7 cellular contexts compared by ENCODE assay signal in the genomic region with DNA sequence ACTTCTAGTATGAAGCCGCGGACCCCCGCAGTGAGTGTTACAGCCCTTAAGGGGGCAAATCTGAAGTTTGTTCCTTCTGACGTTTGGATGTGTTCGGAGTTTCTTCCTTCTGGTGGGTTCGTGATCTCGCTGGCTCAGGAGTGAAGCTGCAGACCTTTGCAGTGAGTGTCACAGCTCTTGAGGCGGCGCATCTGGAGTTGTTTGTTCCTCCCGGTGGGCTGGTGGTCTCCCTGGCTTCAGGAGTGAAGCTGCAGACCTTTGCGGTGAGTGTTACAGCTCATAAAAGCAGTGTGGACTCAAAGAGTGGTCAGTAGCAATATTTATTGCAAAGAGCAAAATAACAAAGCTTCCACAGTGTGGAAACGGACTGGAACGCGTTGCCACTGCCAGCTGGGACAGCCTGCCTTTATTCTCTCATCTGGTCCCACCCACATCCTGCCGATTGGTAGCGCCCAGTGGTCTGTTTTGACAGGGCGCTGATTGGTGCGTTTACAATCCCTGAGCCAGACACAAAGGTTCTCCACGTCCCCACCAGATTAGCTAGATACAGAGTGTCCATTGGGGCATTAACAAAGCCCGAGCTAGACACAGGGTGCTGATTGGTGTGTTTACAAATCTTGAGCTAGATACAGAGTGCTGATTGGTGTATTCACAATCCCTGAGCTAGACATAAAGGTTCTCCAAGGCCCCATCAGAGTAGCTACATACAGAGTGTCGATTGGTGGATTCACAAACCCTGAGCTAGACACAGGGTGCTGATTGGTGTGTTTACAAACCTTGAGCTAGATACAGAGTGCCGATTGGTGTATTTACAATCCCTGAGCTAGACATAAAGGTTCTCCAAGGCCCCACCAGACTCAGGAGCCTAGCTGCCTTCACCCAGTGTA. TPM values are rescaled to one million over a fixed set of nuclear protein-coding genes. Genes with fewer than 3 reads are reported as not detected.
A peak's percentile ranks its signal among the peaks of the same experiment; 100 is the strongest.
DNase-seq lines count a peak whose midpoint lies in the region; ATAC-seq, FAIRE-seq and TF ChIP-seq lines count a peak whose summit lies in the region.
"Not testable (repeated sequence)": the region's sequence is repeated elsewhere in the genome, so short reads cannot be mapped to it uniquely, and the experiment has no call there.

No MANE protein-coding gene starts in this region.

- not testable (repeated sequence) for H3K4me2 ChIP-seq in K562 (ENCODE audit: insufficient read depth, low read length)

- not testable (repeated sequence) for H3K36me3 ChIP-seq in Caco-2 (ENCODE audit: control insufficient read depth, insufficient read depth, low read length); K562 (ENCODE audit: control insufficient read depth, insufficient read depth, low read length)

- FAIRE-seq in K562 (lab: Jason Lieb, UNC), result not testable (repeated sequence)

- DNase-seq in Caco-2; K562 (ENCODE audit: extremely low read depth in 1 of 4, low spot score in 3 of 4): not testable (repeated sequence)
- DNase-seq in NCI-H146 (lab: John Stamatoyannopoulos, UW) (peak; percentile 68), SW480 (ENCODE audit: low spot score) (peak; percentile 32), iPS-NIHi11 (ENCODE audit: low spot score) (peak; percentile 2), pons (ENCODE audit: low spot score) (peak; percentile 53)

- POLR2A ChIA-PET in Caco-2 (lab: Charles Lee), result not testable (repeated sequence)
- POLR2A ChIA-PET in K562 (lab: Yijun Ruan, JAX), result interaction anchor here (0.6 kb wide), 1 partner anchor 31 kb away, joined by 3 read pairs; no protein-coding TSS in a partner anchor

- TF ChIP-seq RAD21 in K562 (CRISPR knock-in tag; conservative IDR thresholded peaks at IDR 0.05 in 1 of 2, IDR thresholded peaks at IDR 0.05 in 1 of 2), result not testable (repeated sequence)

- H3K9me1 ChIP-seq in K562 (ENCODE audit: control insufficient read depth, insufficient read depth, low read length), result not testable (repeated sequence)

- BruUV-seq in Caco-2 (replicated peaks; lab: Mats Ljungman, UMichigan), result TSS peak; percentile 95
- TSS peak; percentile 100 for BruUV-seq in K562 (replicated peaks; lab: Mats Ljungman, UMichigan)

- not testable (repeated sequence) for H3K4me1 ChIP-seq in Caco-2
- H3K4me1 ChIP-seq in K562 (replicated peaks in 1 of 2; ENCODE audit: control insufficient read depth in 2 of 2, insufficient read depth in 2 of 2, low read length in 2 of 2), result peaks cover 2 to 12% of the 10 kb centered on the region in 2 experiments; a peak in 3 of 5 replicates

- H3K27me3 Mint-ChIP-seq in Caco-2 (ENCODE audit: insufficient read depth, unreplicated experiment); nephron (ENCODE audit: low read depth): not testable (repeated sequence)

- not testable (repeated sequence) for H3K9me3 Mint-ChIP-seq in Caco-2 (ENCODE audit: unreplicated experiment); nephron

- not testable (repeated sequence) for TF ChIP-seq CTCF in Caco-2 (IDR thresholded peaks at IDR 0.05; ENCODE audit: insufficient read depth in 1 of 2, low read depth in 1 of 2, low read length in 1 of 2, severe bottlenecking in 1 of 2, unreplicated experiment in 1 of 2); K562 (IDR thresholded peaks at IDR 0.05 in 2 of 3, conservative IDR thresholded peaks at IDR 0.05 in 1 of 3; ENCODE audit: insufficient read depth in 2 of 3, low read depth in 1 of 3, low read length in 3 of 3); nephron (IDR thresholded peaks at IDR 0.05; ENCODE audit: unreplicated experiment in 3 of 3)

- H3K36me3 Mint-ChIP-seq in Caco-2 (ENCODE audit: insufficient read depth, unreplicated experiment); nephron (ENCODE audit: low read depth): not testable (repeated sequence)

- H4K20me1 ChIP-seq in K562 (replicated peaks; ENCODE audit: control insufficient read depth, insufficient read depth, low read length), result not testable (repeated sequence)

- not testable (repeated sequence) for ATAC-seq in K562

- TF ChIP-seq EP300 in K562 (IDR thresholded peaks at IDR 0.05; ENCODE audit: low read length), result not testable (repeated sequence)

- not testable (repeated sequence) for H3K79me2 ChIP-seq in K562 (ENCODE audit: control insufficient read depth, insufficient read depth, low read length)

- intact Hi-C loops in Caco-2 (cut with micrococcal nuclease; ENCODE audit: unreplicated experiment); K562 (cut with micrococcal nuclease): not testable (repeated sequence)

- not testable (repeated sequence) for H3K27ac Mint-ChIP-seq in Caco-2 (ENCODE audit: unreplicated experiment)
- peak overlapping the region; percentile 4 to 57 (median 16) for H3K27ac Mint-ChIP-seq in nephron

- TF ChIP-seq POLR2A in K562 (conservative IDR thresholded peaks at IDR 0.05), result not testable (repeated sequence)

- H3K9ac ChIP-seq in K562 (ENCODE audit: insufficient read depth in 1 of 2, low read depth in 2 of 2, low read length in 2 of 2), result not testable (repeated sequence)

- H3K27ac ChIP-seq in K562 (ENCODE audit: extremely low read depth, low read depth, low read length), result not testable (repeated sequence)

- not testable (repeated sequence) for H3K4me3 ChIP-seq in Caco-2 (ENCODE audit: low read depth, low read length); K562

- WGBS in K562 (ENCODE audit: insufficient coverage, low coverage, missing lambda C conversion rate), result 73% methylated on average over 21 of the region's 22 CpGs

- not testable (repeated sequence) for H2AFZ ChIP-seq in K562 (ENCODE audit: low read depth, low read length)

- H3K4me3 Mint-ChIP-seq in Caco-2 (ENCODE audit: unreplicated experiment); nephron: not testable (repeated sequence)

- H3K9me3 ChIP-seq in Caco-2; K562 (replicated peaks; ENCODE audit: control insufficient read depth, insufficient read depth, low read depth, low read length): not testable (repeated sequence)

- CTCF ChIA-PET in Caco-2 (lab: Charles Lee); K562 (lab: Yijun Ruan, JAX; ENCODE audit: low intra/inter-chr PET ratio): not testable (repeated sequence)

- in situ Hi-C loops in K562 (cut with MboI), result not testable (repeated sequence)

- H3K4me1 Mint-ChIP-seq in Caco-2 (ENCODE audit: low read depth, unreplicated experiment), result not testable (repeated sequence)
- peaks cover 14% of the 10 kb centered on the region for H3K4me1 Mint-ChIP-seq in nephron

- H3K27me3 ChIP-seq in Caco-2 (replicated peaks; ENCODE audit: control insufficient read depth, insufficient read depth, low read length); K562 (ENCODE audit: control insufficient read depth in 2 of 2, insufficient read depth in 2 of 2, low read length in 2 of 2): not testable (repeated sequence)

RNA-seq across cellular contexts. Expression of a gene that starts 35.8 kb away (rescaled TPM):
- total RNA-seq in Caco-2 (2022) (72.0 and 72.4 TPM in 2 replicates), K562 (2014; rRNA removed) (84.5 and 134 TPM in 2 replicates), K562 (2014; rRNA removed; fragmentation: Illumina TruSeq; extraction: Trizol) (23.6 and 24.4 TPM in 2 replicates), K562 (2015; rRNA removed; fragmentation: Illumina TruSeq; extraction: Trizol) (14.8 and 17.4 TPM in 2 replicates), K562 (2021) (205 and 214 TPM in 2 replicates)
- 67.1 and 140 TPM in 2 replicates for total RNA-seq in K562 (2011; cell fraction: chromatin; rRNA removed; ENCODE audit: low replicate concordance)
- 139 and 159 TPM in 2 replicates for total RNA-seq in K562 (2011; cell fraction: nucleolus; rRNA removed)
- 90.2 and 96.9 TPM in 2 replicates for total RNA-seq in K562 (2011; cell fraction: nucleoplasm; rRNA removed)
- polyA plus RNA-seq in K562 (2011; rRNA removed) (23.7 and 32.9 TPM in 2 replicates), K562 (2014; fragmentation: Illumina TruSeq; extraction: Trizol) (35.5 and 67.9 TPM in 2 replicates), K562 (2014; fragmentation: Nextera tagmentation; extraction: Ambion mirVana) (1 to 10 TPM; 4.5 to 5.1 TPM), K562 (2014; rRNA removed) (127 and 140 TPM in 2 replicates)
- polyA plus RNA-seq in K562 (2011; cell fraction: cytosol; rRNA removed), result 37.6 and 91.2 TPM in 2 replicates
- 112 and 193 TPM in 2 replicates for polyA plus RNA-seq in K562 (2011; cell fraction: nucleus; rRNA removed)
- 158 and 169 TPM in 2 replicates for polyA plus RNA-seq in K562 (2012)
- 8.8 and 9.1 TPM in 2 replicates for polyA minus RNA-seq in K562 (2011; rRNA and poly(A)+ RNA removed)
- 38.4 and 48.8 TPM in 2 replicates for polyA minus RNA-seq in K562 (2011; cell fraction: cytosol; rRNA and poly(A)+ RNA removed)
- polyA minus RNA-seq in K562 (2011; cell fraction: nucleus; rRNA and poly(A)+ RNA removed), result 39.2 and 41.5 TPM in 2 replicates

RNA-seq across cellular contexts. Expression of a gene that starts 35.8 kb away (rescaled TPM):
- 19.3 and 26.4 TPM in 2 replicates for total RNA-seq in Caco-2 (2022)
- 25.6 and 67.7 TPM in 2 replicates for total RNA-seq in K562 (2011; cell fraction: chromatin; rRNA removed; ENCODE audit: low replicate concordance)
- total RNA-seq in K562 (2011; cell fraction: nucleolus; rRNA removed), result 56.9 and 60.3 TPM in 2 replicates
- total RNA-seq in K562 (2011; cell fraction: nucleoplasm; rRNA removed), result 42.4 and 42.7 TPM in 2 replicates
- 57.8 and 59.2 TPM in 2 replicates for total RNA-seq in K562 (2014; rRNA removed)
- 12.6 and 19.0 TPM in 2 replicates for total RNA-seq in K562 (2014; rRNA removed; fragmentation: Illumina TruSeq; extraction: Trizol)
- total RNA-seq in K562 (2015; rRNA removed; fragmentation: Illumina TruSeq; extraction: Trizol), result 31.0 and 33.9 TPM in 2 replicates
- total RNA-seq in K562 (2021), result 39.6 and 41.6 TPM in 2 replicates
- polyA plus RNA-seq in K562 (2011; rRNA removed), result 46.6 and 77.4 TPM in 2 replicates
- 62.2 and 72.6 TPM in 2 replicates for polyA plus RNA-seq in K562 (2011; cell fraction: cytosol; rRNA removed)
- 159 and 172 TPM in 2 replicates for polyA plus RNA-seq in K562 (2011; cell fraction: nucleus; rRNA removed)
- 46.6 and 75.7 TPM in 2 replicates for polyA plus RNA-seq in K562 (2012)
- 30.3 and 35.2 TPM in 2 replicates for polyA plus RNA-seq in K562 (2014; fragmentation: Illumina TruSeq; extraction: Trizol)
- polyA plus RNA-seq in K562 (2014; fragmentation: Nextera tagmentation; extraction: Ambion mirVana), result 1 to 10 TPM in 1 of 2 experiments, under 1 TPM in 1; 0.51 to 1.7 TPM
- polyA plus RNA-seq in K562 (2014; rRNA removed), result 66.3 and 78.0 TPM in 2 replicates
- polyA minus RNA-seq in K562 (2011; rRNA and poly(A)+ RNA removed), result 12.8 and 14.0 TPM in 2 replicates
- polyA minus RNA-seq in K562 (2011; cell fraction: cytosol; rRNA and poly(A)+ RNA removed), result 14.0 and 15.9 TPM in 2 replicates
- polyA minus RNA-seq in K562 (2011; cell fraction: nucleus; rRNA and poly(A)+ RNA removed), result 10.5 and 19.3 TPM in 2 replicates
